In the genomic region with DNA sequence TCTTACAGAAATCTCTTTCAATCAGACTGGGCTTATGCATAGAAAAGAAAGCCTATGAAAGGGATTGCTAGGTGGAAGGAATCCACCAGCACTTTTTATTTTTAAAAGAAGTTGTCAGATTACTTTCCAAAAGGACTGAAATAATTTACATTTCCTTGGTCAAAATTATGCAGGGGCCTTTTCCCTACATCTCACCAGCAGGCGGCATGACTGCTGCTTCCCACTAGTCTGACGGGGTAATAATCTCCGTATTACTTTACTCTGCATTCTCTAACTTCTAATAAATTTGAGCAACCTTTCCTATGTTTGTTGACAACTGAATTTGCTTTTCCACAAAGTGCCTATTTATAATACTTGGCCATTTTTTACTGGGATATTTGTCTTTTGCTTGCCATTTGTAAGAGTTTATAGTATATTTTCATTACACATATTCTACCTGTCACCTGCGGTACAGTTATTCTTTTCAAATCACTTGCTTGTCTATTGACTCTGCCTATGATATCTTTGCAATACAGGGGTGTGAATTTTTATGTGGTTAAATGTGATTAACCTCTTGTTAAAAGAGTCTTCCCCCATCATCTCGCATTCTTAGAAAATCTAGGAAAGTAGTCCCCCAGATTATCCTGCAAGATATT, we compare ENCODE assay signal across 8 cellular contexts. TPM values are rescaled to one million over a fixed set of nuclear protein-coding genes. Genes with fewer than 3 reads are reported as not detected.
DNase-seq lines count a peak whose midpoint lies in the region; ATAC-seq and TF ChIP-seq lines count a peak whose summit lies in the region.

No MANE protein-coding gene starts in this region.

- intact Hi-C loops in adrenal gland (cut with DNase I), result loop anchor here (5.0 to 10.0 kb wide), 5 partner anchors 105 to 858 kb away; no protein-coding TSS in a partner anchor

- ATAC-seq in HG03354 (IDR thresholded peaks at IDR 0.05; ENCODE audit: poor library complexity, severe bottlenecking, unreplicated experiment) (no peak), HG02973 (IDR thresholded peaks at IDR 0.05; ENCODE audit: unreplicated experiment) (no peak)

- no peak overlapping the region for H3K27ac Mint-ChIP-seq in mesothelial cell of epicardium

- WGBS in adrenal gland, 4 donors, result 50 to 70% (median 66%) methylated on average over 5 of the region's 5 CpGs

- no peaks in the 10 kb centered on the region for H3K36me3 ChIP-seq in adrenal gland (replicated peaks in 1 of 2)

- no peaks in the 10 kb centered on the region for H3K9me3 Mint-ChIP-seq in mesothelial cell of epicardium

- H3K27me3 ChIP-seq in HL-60 (ENCODE audit: insufficient read depth, poor library complexity, severe bottlenecking) (peaks cover 3% of the 10 kb centered on the region), adrenal gland (peaks cover 2% of the 10 kb centered on the region)

- no peaks in the 10 kb centered on the region for H3K4me1 Mint-ChIP-seq in mesothelial cell of epicardium

- DNase-seq in DMS53 (lab: John Stamatoyannopoulos, UW) (peak; percentile 69), HL-60 (ENCODE audit: low read depth in 1 of 2, low spot score in 1 of 2) (peak in 1 of 2 experiments; percentile 8), adrenal gland (peak in 1 of 7 donors; percentile 34), mesothelial cell of epicardium (ENCODE audit: low spot score in 2 of 2, unreplicated experiment in 2 of 2) (no peak), germinal center (ENCODE audit: low spot score) (no peak), T-helper 1 cell (no peak)

- no peaks in the 10 kb centered on the region for H3K9me3 ChIP-seq in adrenal gland (replicated peaks in 1 of 3)

- H3K36me3 Mint-ChIP-seq in mesothelial cell of epicardium, result no peaks in the 10 kb centered on the region

- H3K4me3 ChIP-seq in HL-60 (replicated peaks; ENCODE audit: insufficient read depth, low read length), result no peak overlapping the region
- no peak overlapping the region for H3K4me3 ChIP-seq in adrenal gland

- H3K27me3 Mint-ChIP-seq in mesothelial cell of epicardium (ENCODE audit: low read depth), result peaks cover 14% of the 10 kb centered on the region

- no peak overlapping the region for H3K4me3 Mint-ChIP-seq in mesothelial cell of epicardium

- TF ChIP-seq POLR2A in adrenal gland (IDR thresholded peaks at IDR 0.05), result no peak

- H3K27ac ChIP-seq in HL-60 (replicated peaks), result no peak overlapping the region
- H3K27ac ChIP-seq in adrenal gland, result no peak overlapping the region

- peak; percentile 65 for TF ChIP-seq CTCF in HL-60 (IDR thresholded peaks at IDR 0.05; ENCODE audit: insufficient read depth, low read length)
- peak; percentile 11 to 61 (median 32) for TF ChIP-seq CTCF in adrenal gland (IDR thresholded peaks at IDR 0.05)
- TF ChIP-seq CTCF in mesothelial cell of epicardium (IDR thresholded peaks at IDR 0.05; ENCODE audit: unreplicated experiment), result peak; percentile 78

- no peaks in the 10 kb centered on the region for H3K4me1 ChIP-seq in adrenal gland (replicated peaks in 1 of 2)

RNA-seq across cellular contexts. Expression of a gene that starts 51.9 kb away (rescaled TPM):
- total RNA-seq in adrenal gland (10 to 100 TPM; 37.3 to 54.6 (median 43.0) TPM), mesothelial cell of epicardium (65.2 to 69.0 TPM (median 68.1 TPM) in 3 replicates)
- polyA plus RNA-seq in adrenal gland, result 10 to 100 TPM; 36.9 to 56.5 (median 39.4) TPM
